Comparison of ENCODE assay signal across 26 cellular contexts in the genomic region with DNA sequence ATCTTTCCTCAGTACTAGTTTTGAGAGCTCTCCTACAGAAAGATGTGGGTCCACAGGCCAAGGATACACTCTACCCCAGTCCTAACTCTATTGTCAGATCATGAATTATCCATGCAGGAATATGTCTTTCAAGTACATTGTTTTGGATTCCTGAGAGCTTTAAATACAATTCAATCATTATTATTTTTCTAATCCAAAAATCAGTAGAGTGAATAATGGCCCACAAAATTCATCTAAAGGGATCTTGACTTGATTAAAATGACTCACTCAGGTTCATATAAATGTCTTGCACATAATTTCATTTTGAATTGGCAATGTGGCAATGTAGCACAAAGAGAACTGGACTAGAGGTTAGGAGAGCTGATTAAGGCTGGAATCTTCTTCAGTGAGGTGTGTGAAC.
DNase-seq lines count a peak whose midpoint lies in the region; ATAC-seq and TF ChIP-seq lines count a peak whose summit lies in the region.
"Had no signal": no experiment of that assay in that cellular context is flagged by ENCODE, and none has a peak within 500 bp of the region (broad histone marks: within the 10 kb centered on the region; RNA-seq: fewer than 3 reads in every experiment).

No MANE protein-coding gene starts in this region.

- POLR2A ChIA-PET in SK-N-SH (lab: Yijun Ruan, JAX), result interaction anchor here (0.9 kb wide), 1 partner anchor 299 kb away, joined by 3 read pairs; no protein-coding TSS in a partner anchor
- POLR2A ChIA-PET in PC-3 (lab: Charles Lee; ENCODE audit: unreplicated experiment), result interaction anchor here (0.9 kb wide), 1 partner anchor 69 kb away, joined by 6 read pairs; no protein-coding TSS in a partner anchor

- no peaks in the 10 kb centered on the region for H3K27me3 Mint-ChIP-seq in neural progenitor cell (ENCODE audit: insufficient read depth, low read depth)
- H3K27me3 Mint-ChIP-seq in T-helper 2 cell treated with Interferon-gamma antibody and Interleukin-4, amounts not matched to agents 5 μg/mL and 100 μg/mL, for 36 hours (ENCODE audit: low read depth), result peaks cover 3% of the 10 kb centered on the region
- H3K27me3 Mint-ChIP-seq: CD4-positive, alpha-beta T cell; CD4-positive, CD25-positive, alpha-beta regulatory T cell had no signal

- no peak overlapping the region for H3K4me3 Mint-ChIP-seq in neural progenitor cell
- H3K4me3 Mint-ChIP-seq in T-helper 2 cell treated with Interferon-gamma antibody and Interleukin-4, amounts not matched to agents 5 μg/mL and 100 μg/mL, for 36 hours, result no peak overlapping the region
- H3K4me3 Mint-ChIP-seq: B cell; CD14-positive monocyte; CD4-positive, alpha-beta memory T cell; CD4-positive, alpha-beta T cell; CD4-positive, CD25-positive, alpha-beta regulatory T cell; CD8-positive, alpha-beta memory T cell; CD8-positive, alpha-beta T cell had no signal

- ATAC-seq in SK-N-SH treated with all-trans-retinoic acid at 6 μM for 48 hours (peak; percentile 48; the same call in 2 of the 3 replicates), PC-3 (no peak), HG03354 (IDR thresholded peaks at IDR 0.05; ENCODE audit: poor library complexity, severe bottlenecking, unreplicated experiment) (no peak)
- ATAC-seq: CD8-positive, alpha-beta T cell had no signal

- no peaks in the 10 kb centered on the region for H3K9me3 ChIP-seq in SK-N-SH
- no peaks in the 10 kb centered on the region for H3K9me3 ChIP-seq in PC-3 (ENCODE audit: low read length)
- no peaks in the 10 kb centered on the region for H3K9me3 ChIP-seq in neural progenitor cell (ENCODE audit: low read depth)
- H3K9me3 ChIP-seq: A549, BE2C, BLaER1, Caco-2 had no signal

- no peak overlapping the region for H3K4me3 ChIP-seq in SK-N-SH (ENCODE audit: low read depth in 2 of 2, low read length in 1 of 2)
- no peak overlapping the region for H3K4me3 ChIP-seq in PC-3 (ENCODE audit: low read length)
- H3K4me3 ChIP-seq in neural progenitor cell, result no peak overlapping the region
- H3K4me3 ChIP-seq: A549; BLaER1; BLaER1 treated with 17β-estradiol and CSF1 and Interleukin-3, amounts not matched to agents 10 nM and 100 nM had no signal

- H3K9me2 ChIP-seq in SK-N-SH, result no peaks in the 10 kb centered on the region
- no peaks in the 10 kb centered on the region for H3K9me2 ChIP-seq in PC-3 (replicated peaks; ENCODE audit: low read length)

- no peaks in the 10 kb centered on the region for H3K9me3 Mint-ChIP-seq in neural progenitor cell
- no peaks in the 10 kb centered on the region for H3K9me3 Mint-ChIP-seq in T-helper 2 cell treated with Interferon-gamma antibody and Interleukin-4, amounts not matched to agents 5 μg/mL and 100 μg/mL, for 36 hours
- H3K9me3 Mint-ChIP-seq: CD4-positive, alpha-beta memory T cell; CD4-positive, alpha-beta T cell; CD4-positive, CD25-positive, alpha-beta regulatory T cell; CD8-positive, alpha-beta T cell had no signal

- H3K27me3 ChIP-seq in SK-N-SH (ENCODE audit: insufficient read depth) (no peaks in the 10 kb centered on the region), PC-3 (ENCODE audit: low read length) (no peaks in the 10 kb centered on the region), neural progenitor cell (no peaks in the 10 kb centered on the region)
- H3K27me3 ChIP-seq: BE2C; BLaER1; BLaER1 treated with 17β-estradiol and CSF1 and Interleukin-3, amounts not matched to agents 10 nM and 100 nM had no signal

- H3K79me2 ChIP-seq in SK-N-SH (ENCODE audit: insufficient read depth) (no peaks in the 10 kb centered on the region), PC-3 (ENCODE audit: low read length) (no peaks in the 10 kb centered on the region), neural progenitor cell (ENCODE audit: low read depth) (no peaks in the 10 kb centered on the region)

- H3K36me3 ChIP-seq in SK-N-SH (replicated peaks in 1 of 2; ENCODE audit: control insufficient read depth in 1 of 2, insufficient read depth in 2 of 2, low read length in 1 of 2) (no peaks in the 10 kb centered on the region), PC-3 (ENCODE audit: low read depth, low read length) (no peaks in the 10 kb centered on the region), neural progenitor cell (no peaks in the 10 kb centered on the region)
- H3K36me3 ChIP-seq: BE2C; BLaER1; BLaER1 treated with 17β-estradiol and CSF1 and Interleukin-3, amounts not matched to agents 10 nM and 100 nM had no signal

- H3F3A ChIP-seq in SK-N-SH (replicated peaks; ENCODE audit: insufficient read depth), result no peaks in the 10 kb centered on the region
- no peaks in the 10 kb centered on the region for H3F3A ChIP-seq in PC-3 (ENCODE audit: low read length, unreplicated experiment)
- no peaks in the 10 kb centered on the region for H3F3A ChIP-seq in neural progenitor cell (ENCODE audit: low read depth)

- no peak overlapping the region for H3K27ac ChIP-seq in SK-N-SH (ENCODE audit: low read depth in 2 of 2, low read length in 1 of 2)
- peak overlapping the region; percentile 40 for H3K27ac ChIP-seq in 22Rv1
- H3K27ac ChIP-seq in PC-3 (ENCODE audit: low read length), result peak overlapping the region; percentile 95
- no peak overlapping the region for H3K27ac ChIP-seq in neural progenitor cell
- H3K27ac ChIP-seq: A549; BLaER1; BLaER1 treated with 17β-estradiol and CSF1 and Interleukin-3, amounts not matched to agents 10 nM and 100 nM had no signal

- H4K20me1 ChIP-seq in SK-N-SH (ENCODE audit: insufficient read depth) (no peaks in the 10 kb centered on the region), PC-3 (ENCODE audit: low read length) (no peaks in the 10 kb centered on the region), neural progenitor cell (ENCODE audit: low read depth) (no peaks in the 10 kb centered on the region)
- H4K20me1 ChIP-seq: BLaER1; BLaER1 treated with 17β-estradiol and CSF1 and Interleukin-3, amounts not matched to agents 10 nM and 100 nM had no signal

- TF ChIP-seq RAD21 in SK-N-SH (IDR thresholded peaks at IDR 0.05; ENCODE audit: low read length), result no peak

- no peaks in the 10 kb centered on the region for H3K4me1 Mint-ChIP-seq in neural progenitor cell
- H3K4me1 Mint-ChIP-seq in T-helper 2 cell treated with Interferon-gamma antibody and Interleukin-4, amounts not matched to agents 5 μg/mL and 100 μg/mL, for 36 hours (ENCODE audit: low read depth), result no peaks in the 10 kb centered on the region
- H3K4me1 Mint-ChIP-seq: CD4-positive, CD25-positive, alpha-beta regulatory T cell had no signal

- no peak for DNase-seq in SK-N-SH
- peak; percentile 39 for DNase-seq in PC-3
- no peak for DNase-seq in neural progenitor cell (ENCODE audit: low spot score)
- no peak for DNase-seq in T-helper 2 cell treated with Interferon-gamma antibody and Interleukin-4, amounts not matched to agents 5 μg/mL and 100 μg/mL, for 36 hours (ENCODE audit: low spot score)
- no peak for DNase-seq in NCI-H128 (lab: John Stamatoyannopoulos, UW; ENCODE audit: unreplicated experiment)
- DNase-seq: AML-193; C1 segment of cervical spinal cord; CD4-positive, alpha-beta memory T cell; CD4-positive, alpha-beta T cell; CD4-positive, CD25-positive, alpha-beta regulatory T cell; CD8-positive, alpha-beta memory T cell; CD8-positive, alpha-beta T cell; DMS153; DMS79; DMS79 treated with DMSO at 0.1 percent for 48 hours; DND-41 had no signal

- H2AFZ ChIP-seq in SK-N-SH (ENCODE audit: low read depth), result no peak overlapping the region
- no peak overlapping the region for H2AFZ ChIP-seq in PC-3 (ENCODE audit: low read length)
- H2AFZ ChIP-seq in neural progenitor cell (replicated peaks), result peak overlapping the region; percentile 80

- H3K4me2 ChIP-seq in SK-N-SH, result no peak overlapping the region
- H3K4me2 ChIP-seq in PC-3 (ENCODE audit: low read length), result no peak overlapping the region
- H3K4me2 ChIP-seq in neural progenitor cell, result no peak overlapping the region
- H3K4me2 ChIP-seq: A549; BLaER1; BLaER1 treated with 17β-estradiol and CSF1 and Interleukin-3, amounts not matched to agents 10 nM and 100 nM had no signal

- no peak overlapping the region for H3K27ac Mint-ChIP-seq in neural progenitor cell
- H3K27ac Mint-ChIP-seq in T-helper 2 cell treated with Interferon-gamma antibody and Interleukin-4, amounts not matched to agents 5 μg/mL and 100 μg/mL, for 36 hours, result no peak overlapping the region
- H3K27ac Mint-ChIP-seq: B cell; CD4-positive, alpha-beta memory T cell; CD4-positive, alpha-beta T cell; CD4-positive, CD25-positive, alpha-beta regulatory T cell; CD8-positive, alpha-beta memory T cell; CD8-positive, alpha-beta T cell had no signal

- no TSS peak for BruUV-seq in PC-3 (replicated peaks; lab: Mats Ljungman, UMichigan)

- no peak for TF ChIP-seq EP300 in SK-N-SH (IDR thresholded peaks at IDR 0.05; ENCODE audit: borderline replicate concordance in 1 of 2, low read depth in 1 of 2, low read length in 1 of 2)

- CTCF ChIA-PET in SK-N-SH (lab: Yijun Ruan, JAX) (interaction anchor here (0.6 to 6.2 kb wide), 9 partner anchors 10 to 716 kb away, joined by 3 to 46 read pairs (median 3); no protein-coding TSS in a partner anchor), PC-3 (lab: Charles Lee) (interaction anchor here (0.5 to 1.2 kb wide), 2 partner anchors 299 to 593 kb away, joined by 3 read pairs; no protein-coding TSS in a partner anchor)

- no peaks in the 10 kb centered on the region for H3K36me3 Mint-ChIP-seq in neural progenitor cell
- no peaks in the 10 kb centered on the region for H3K36me3 Mint-ChIP-seq in T-helper 2 cell treated with Interferon-gamma antibody and Interleukin-4, amounts not matched to agents 5 μg/mL and 100 μg/mL, for 36 hours (ENCODE audit: low read depth)
- H3K36me3 Mint-ChIP-seq: CD14-positive monocyte; CD4-positive, alpha-beta memory T cell; CD4-positive, CD25-positive, alpha-beta regulatory T cell; CD8-positive, alpha-beta memory T cell; CD8-positive, alpha-beta T cell had no signal

- TF ChIP-seq CTCF in SK-N-SH (IDR thresholded peaks at IDR 0.05), result no peak
- no peak for TF ChIP-seq CTCF in 22Rv1 (IDR thresholded peaks at IDR 0.05)
- TF ChIP-seq CTCF in PC-3 (conservative IDR thresholded peaks at IDR 0.05; ENCODE audit: low read depth, low read length), result no peak
- TF ChIP-seq CTCF in neural progenitor cell (IDR thresholded peaks at IDR 0.05), result no peak

- H3K4me1 ChIP-seq in SK-N-SH (ENCODE audit: control insufficient read depth in 1 of 2, insufficient read depth in 2 of 2, low read depth in 1 of 2, low read length in 1 of 2) (no peaks in the 10 kb centered on the region; a peak in 1 of 4 replicates), PC-3 (ENCODE audit: insufficient read depth, low read length) (peaks cover 37% of the 10 kb centered on the region), neural progenitor cell (no peaks in the 10 kb centered on the region)
- H3K4me1 ChIP-seq: A549, BE2C, Caco-2 had no signal

- intact Hi-C loops in PC-3 (cut with micrococcal nuclease), result loop anchor here (1.0 to 2.0 kb wide), 2 partner anchors 62 to 291 kb away; no protein-coding TSS in a partner anchor

- H3K9ac ChIP-seq in SK-N-SH (no peak overlapping the region), PC-3 (ENCODE audit: low read length) (peak overlapping the region; percentile 60; the same call in 1 of the 2 replicates), neural progenitor cell (no peak overlapping the region)
- H3K9ac ChIP-seq: BLaER1; BLaER1 treated with 17β-estradiol and CSF1 and Interleukin-3, amounts not matched to agents 10 nM and 100 nM had no signal

TF ChIP-seq in SK-N-SH treated with all-trans-retinoic acid at 6 μM for 48 hours, 23 proteins besides CTCF, POLR2A, EP300 and RAD21 (continues in another document):
- TF ChIP-seq CSDC2 (CRISPR knock-in tag; IDR thresholded peaks at IDR 0.05) (no peak), SNAI2 (CRISPR knock-in tag; IDR thresholded peaks at IDR 0.05) (no peak)

TF ChIP-seq in SK-N-SH, 30 proteins besides CTCF, POLR2A, EP300 and RAD21 (continues in another document):
- no peak for TF ChIP-seq NFIC (IDR thresholded peaks at IDR 0.05; ENCODE audit: borderline replicate concordance)

Comparison
In these comparisons a context has a peak if more than half of its experiments do, and no peak if none do; other contexts are left out.
1. H3K27ac ChIP-seq: peak in 22Rv1 (single experiment) and PC-3 (single experiment); none in SK-N-SH (0 of 2) and neural progenitor cell (single experiment).